ENCODE assay signal across 19 cellular contexts in the genomic region with DNA sequence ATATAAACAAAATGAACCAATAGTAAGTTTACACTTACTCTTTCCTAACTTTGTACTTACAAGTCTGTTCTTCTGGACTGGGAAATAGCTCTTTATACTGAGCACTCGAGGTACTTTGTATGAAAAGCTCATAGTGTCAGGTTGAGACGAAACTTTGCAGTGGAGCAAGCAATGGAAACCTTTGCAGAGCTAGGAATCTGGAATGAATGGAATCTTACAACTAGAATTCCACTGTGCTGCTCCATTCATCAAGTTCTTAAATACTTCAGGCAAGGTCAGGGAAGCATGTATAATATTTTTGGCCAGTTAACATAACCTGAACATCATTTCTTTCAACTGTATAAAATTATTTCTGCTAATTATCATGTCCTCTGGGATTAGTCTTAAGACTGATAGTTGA.
"Had no signal": no experiment of that assay in that cellular context is flagged by ENCODE, and none has a peak within 500 bp of the region (broad histone marks: within the 10 kb centered on the region; RNA-seq: fewer than 3 reads in every experiment).

No MANE protein-coding gene starts in this region.

- H3K4me1 ChIP-seq: gastrocnemius medialis, lower lobe of right lung, parathyroid adenoma, uterus had no signal

- H3K9me3 ChIP-seq: gastrocnemius medialis, lower lobe of right lung, right lobe of liver, uterus had no signal

- DNase-seq: activated CD4-positive, alpha-beta T cell treated with anti-CD3 and anti-CD28 coated beads for 1 hour; activated CD4-positive, alpha-beta T cell treated with anti-CD3 and anti-CD28 coated beads, Interleukin-2, amount 50 U/mL, for 1 hour; activated CD8-positive, alpha-beta T cell treated with anti-CD3 and anti-CD28 coated beads, Interleukin-2, amount 10 ng/mL, durations not matched to agents 7 days and 5 days; activated naive CD4-positive, alpha-beta T cell; activated T-cell treated with anti-CD3 and anti-CD28 coated beads, Interleukin-2, amount 50 U/mL, for 24 hours; amniotic stem cell; effector CD8-positive, alpha-beta T cell; gastrocnemius medialis; left cardiac atrium; lower lobe of right lung; naive thymus-derived CD8-positive, alpha-beta T cell; right lobe of liver; stimulated activated CD4-positive, alpha-beta T cell treated with anti-CD3 and anti-CD28 coated beads, Interleukin-2, amount 100 ng/mL, for 24 hours; stimulated activated naive B cell treated with anti-CD40 and anti-IgM and Interleukin-4, amounts not matched to agents 10 μg/mL and 1 μg/mL and 100 μg/mL, for 72 hours; T-cell; uterus; WERI-Rb-1 had no signal

- H3K4me3 ChIP-seq: gastrocnemius medialis, lower lobe of right lung, right lobe of liver, skin epidermis, uterus had no signal

- H3K27me3 ChIP-seq: gastrocnemius medialis, right lobe of liver, uterus had no signal

- ATAC-seq: activated CD8-positive, alpha-beta T cell treated with anti-CD3 and anti-CD28 coated beads, Interleukin-2, amount 10 ng/mL, durations not matched to agents 7 days and 5 days; gastrocnemius medialis; left cardiac atrium; lower lobe of right lung; naive thymus-derived CD8-positive, alpha-beta T cell; right lobe of liver; stimulated activated naive B cell treated with anti-CD40 and anti-IgM and Interleukin-4, amounts not matched to agents 10 μg/mL and 1 μg/mL and 100 μg/mL, for 72 hours; T-cell had no signal

- H3K27ac ChIP-seq: gastrocnemius medialis, lower lobe of right lung, parathyroid adenoma, right lobe of liver, skin epidermis, uterus, WERI-Rb-1 had no signal

- H3K36me3 ChIP-seq: gastrocnemius medialis, lower lobe of right lung, right lobe of liver, uterus, WERI-Rb-1 had no signal
